In genomic region chr3:129486057-129487035, GRCh38 we compare ENCODE assay signal across 12 cellular contexts. TPM values are rescaled to one million over a fixed set of nuclear protein-coding genes. Genes with fewer than 3 reads are reported as not detected.
DNase-seq lines count a peak whose midpoint lies in the region; ATAC-seq, FAIRE-seq and TF ChIP-seq lines count a peak whose summit lies in the region.
"Had no signal": no experiment of that assay in that cellular context is flagged by ENCODE, and none has a peak within 500 bp of the region (broad histone marks: within the 10 kb centered on the region; RNA-seq: fewer than 3 reads in every experiment).

No MANE protein-coding gene starts in this region.

- peak overlapping the region; percentile 14 to 58 (median 33) for H3K27ac ChIP-seq in right lobe of liver
- peak overlapping the region; percentile 80 for H3K27ac ChIP-seq in vagina

- no peaks in the 10 kb centered on the region for H3K36me3 ChIP-seq in bronchial epithelial cell (ENCODE audit: control insufficient read depth, insufficient read depth, low read length)
- no peaks in the 10 kb centered on the region for H3K36me3 ChIP-seq in right lobe of liver
- H3K36me3 ChIP-seq in vagina: no peaks in the 10 kb centered on the region
- H3K36me3 ChIP-seq: BE2C had no signal

- POLR2A ChIA-PET in activated CD4-positive, alpha-beta T cell treated with anti-CD3 and anti-CD28 coated beads for 36 hours (lab: Charles Lee): no interaction called here

- CTCF ChIA-PET in activated CD4-positive, alpha-beta T cell treated with anti-CD3 and anti-CD28 coated beads for 36 hours (lab: Charles Lee): interaction anchor here (0.6 to 1.3 kb wide), 9 partner anchors 13 to 1259 kb away, joined by 3 to 4 read pairs (median 3); no protein-coding TSS in a partner anchor

- FAIRE-seq in bronchial epithelial cell (lab: Jason Lieb, UNC): no peak

- TF ChIP-seq CTCF in bronchial epithelial cell (IDR thresholded peaks at IDR 0.05; ENCODE audit: insufficient read depth, low read length, severe bottlenecking) (no peak), right lobe of liver (IDR thresholded peaks at IDR 0.05) (no peak), vagina (IDR thresholded peaks at IDR 0.05) (no peak)

- no peaks in the 10 kb centered on the region for H3K9me3 Mint-ChIP-seq in activated CD4-positive, alpha-beta T cell treated with anti-CD3 and anti-CD28 coated beads for 36 hours (ENCODE audit: low read depth)
- H3K9me3 Mint-ChIP-seq in T-helper 2 cell treated with Interferon-gamma antibody and Interleukin-4, amounts not matched to agents 5 μg/mL and 100 μg/mL, for 36 hours: no peaks in the 10 kb centered on the region
- H3K9me3 Mint-ChIP-seq: stimulated activated memory B cell treated with anti-CD40 and anti-IgM and Interleukin-4, amounts not matched to agents 10 μg/mL and 1 μg/mL and 100 μg/mL, for 72 hours had no signal

- no peaks in the 10 kb centered on the region for H3K27me3 Mint-ChIP-seq in activated CD4-positive, alpha-beta T cell treated with anti-CD3 and anti-CD28 coated beads for 36 hours
- no peaks in the 10 kb centered on the region for H3K27me3 Mint-ChIP-seq in T-helper 2 cell treated with Interferon-gamma antibody and Interleukin-4, amounts not matched to agents 5 μg/mL and 100 μg/mL, for 36 hours (ENCODE audit: low read depth)
- H3K27me3 Mint-ChIP-seq: stimulated activated memory B cell treated with anti-CD40 and anti-IgM and Interleukin-4, amounts not matched to agents 10 μg/mL and 1 μg/mL and 100 μg/mL, for 72 hours had no signal

- H3K4me1 ChIP-seq in right lobe of liver (peaks cover 0 to 22% (median 4%) of the 10 kb centered on the region in 4 donors), vagina (peaks cover 31% of the 10 kb centered on the region)

- H3K27ac Mint-ChIP-seq in activated CD4-positive, alpha-beta T cell treated with anti-CD3 and anti-CD28 coated beads for 36 hours: peak overlapping the region; percentile 4
- no peak overlapping the region for H3K27ac Mint-ChIP-seq in T-helper 2 cell treated with Interferon-gamma antibody and Interleukin-4, amounts not matched to agents 5 μg/mL and 100 μg/mL, for 36 hours
- H3K27ac Mint-ChIP-seq: stimulated activated memory B cell treated with anti-CD40 and anti-IgM and Interleukin-4, amounts not matched to agents 10 μg/mL and 1 μg/mL and 100 μg/mL, for 72 hours had no signal

- peaks cover 10% of the 10 kb centered on the region for H3K4me1 Mint-ChIP-seq in activated CD4-positive, alpha-beta T cell treated with anti-CD3 and anti-CD28 coated beads for 36 hours
- H3K4me1 Mint-ChIP-seq in T-helper 2 cell treated with Interferon-gamma antibody and Interleukin-4, amounts not matched to agents 5 μg/mL and 100 μg/mL, for 36 hours (ENCODE audit: low read depth): peaks cover 5% of the 10 kb centered on the region

- H3K27me3 ChIP-seq in bronchial epithelial cell (ENCODE audit: control insufficient read depth, insufficient read depth, low read length): no peaks in the 10 kb centered on the region
- no peaks in the 10 kb centered on the region for H3K27me3 ChIP-seq in right lobe of liver
- H3K27me3 ChIP-seq in vagina: no peaks in the 10 kb centered on the region
- H3K27me3 ChIP-seq: BE2C had no signal

- intact Hi-C loops in activated CD4-positive, alpha-beta T cell treated with anti-CD3 and anti-CD28 coated beads for 36 hours (cut with DNase I, micrococcal nuclease): no loop called here
- intact Hi-C loops in right lobe of liver (cut with DNase I) (loop anchor here (10.0 kb wide), 1 partner anchor 128 kb away; no protein-coding TSS in a partner anchor), vagina (cut with DNase I) (loop anchor here (10.0 kb wide), 1 partner anchor 338 kb away; no protein-coding TSS in a partner anchor)

- H3K9me3 ChIP-seq in right lobe of liver (no peaks in the 10 kb centered on the region), vagina (no peaks in the 10 kb centered on the region)
- H3K9me3 ChIP-seq: BE2C had no signal

- TF ChIP-seq POLR2A in right lobe of liver (IDR thresholded peaks at IDR 0.05): no peak
- TF ChIP-seq POLR2A in vagina (IDR thresholded peaks at IDR 0.05): no peak

- no peak for DNase-seq in activated CD4-positive, alpha-beta T cell treated with anti-CD3 and anti-CD28 coated beads for 36 hours
- DNase-seq in activated CD4-positive, alpha-beta T cell treated with anti-CD3 and anti-CD28 coated beads for 4 hours: no peak
- DNase-seq in bronchial epithelial cell (ENCODE audit: low read depth) (peak; percentile 47), right lobe of liver (no peak), vagina (ENCODE audit: extremely low spot score in 2 of 2) (no peak), superior temporal gyrus (ENCODE audit: extremely low spot score) (no peak), NCI-H2029 treated with DMSO at 0.1 percent for 48 hours (lab: John Stamatoyannopoulos, UW) (no peak)
- no peak for DNase-seq in T-helper 2 cell treated with Interferon-gamma antibody and Interleukin-4, amounts not matched to agents 5 μg/mL and 100 μg/mL, for 36 hours (ENCODE audit: low spot score)
- DNase-seq: BE2C, KG1 had no signal

- H3K4me3 Mint-ChIP-seq in activated CD4-positive, alpha-beta T cell treated with anti-CD3 and anti-CD28 coated beads for 36 hours: no peak overlapping the region
- H3K4me3 Mint-ChIP-seq in T-helper 2 cell treated with Interferon-gamma antibody and Interleukin-4, amounts not matched to agents 5 μg/mL and 100 μg/mL, for 36 hours: no peak overlapping the region
- H3K4me3 Mint-ChIP-seq: stimulated activated memory B cell treated with anti-CD40 and anti-IgM and Interleukin-4, amounts not matched to agents 10 μg/mL and 1 μg/mL and 100 μg/mL, for 72 hours had no signal

- no peaks in the 10 kb centered on the region for H3K36me3 Mint-ChIP-seq in activated CD4-positive, alpha-beta T cell treated with anti-CD3 and anti-CD28 coated beads for 36 hours (ENCODE audit: low read depth)
- H3K36me3 Mint-ChIP-seq in T-helper 2 cell treated with Interferon-gamma antibody and Interleukin-4, amounts not matched to agents 5 μg/mL and 100 μg/mL, for 36 hours (ENCODE audit: low read depth): peaks cover 4% of the 10 kb centered on the region

- 61% methylated on average over 3 of the region's 6 CpGs for WGBS in right lobe of liver (ENCODE audit: insufficient coverage, low coverage, low lambda C conversion rate, missing lambda C conversion rate)

- no peak for ATAC-seq in activated CD4-positive, alpha-beta T cell treated with anti-CD3 and anti-CD28 coated beads for 36 hours
- no peak for ATAC-seq in right lobe of liver
- ATAC-seq: stimulated activated memory B cell treated with anti-CD40 and anti-IgM and Interleukin-4, amounts not matched to agents 10 μg/mL and 1 μg/mL and 100 μg/mL, for 72 hours had no signal

- H3K4me3 ChIP-seq in bronchial epithelial cell (ENCODE audit: low read depth, low read length): no peak overlapping the region
- no peak overlapping the region for H3K4me3 ChIP-seq in right lobe of liver
- H3K4me3 ChIP-seq in vagina: no peak overlapping the region

RNA-seq across cellular contexts. Expression of gene RHO, which starts 42.1 kb away (rescaled TPM):
- total RNA-seq in activated CD4-positive, alpha-beta T cell treated with anti-CD3 and anti-CD28 coated beads for 36 hours: not detected
- total RNA-seq in bronchial epithelial cell: not detected in 2 replicates
- total RNA-seq in right lobe of liver: not detected
- not detected for total RNA-seq in vagina
- total RNA-seq: T-helper 2 cell treated with Interferon-gamma antibody and Interleukin-4, amounts not matched to agents 100 ng/mL and 5 ng/mL, for 36 hours had no signal

RNA-seq across cellular contexts. Expression of gene IFT122, which starts 46.3 kb away (rescaled TPM):
- total RNA-seq in activated CD4-positive, alpha-beta T cell treated with anti-CD3 and anti-CD28 coated beads for 36 hours: 10 to 100 TPM; 18.4 to 22.6 TPM
- total RNA-seq in bronchial epithelial cell (5.9 and 10.0 TPM in 2 replicates), right lobe of liver (10 to 100 TPM in 4 of 6 experiments, 1 to 10 TPM in 2; 7.1 to 16.8 (median 11.5) TPM), vagina (33.4 TPM)

RNA-seq across cellular contexts. Expression of gene MBD4, which starts 46.6 kb away (rescaled TPM):
- 10 to 100 TPM; 51.3 to 52.4 TPM for total RNA-seq in activated CD4-positive, alpha-beta T cell treated with anti-CD3 and anti-CD28 coated beads for 36 hours
- total RNA-seq in bronchial epithelial cell (11.3 and 24.5 TPM in 2 replicates), right lobe of liver (10 to 100 TPM; 16.9 to 26.1 (median 25.3) TPM), vagina (32.4 TPM)

RNA-seq across cellular contexts. Expression of gene H1-8, which starts 56.6 kb away (rescaled TPM):
- not detected for total RNA-seq in activated CD4-positive, alpha-beta T cell treated with anti-CD3 and anti-CD28 coated beads for 36 hours
- total RNA-seq in bronchial epithelial cell: not detected in 2 replicates
- total RNA-seq in right lobe of liver: not detected
- not detected for total RNA-seq in vagina
- total RNA-seq: T-helper 2 cell treated with Interferon-gamma antibody and Interleukin-4, amounts not matched to agents 100 ng/mL and 5 ng/mL, for 36 hours had no signal

RNA-seq across cellular contexts. Expression of gene EFCAB12, which starts 57.9 kb away (rescaled TPM):
- total RNA-seq in activated CD4-positive, alpha-beta T cell treated with anti-CD3 and anti-CD28 coated beads for 36 hours: under 1 TPM; 0.56 to 0.73 TPM
- total RNA-seq in bronchial epithelial cell (not detected in 2 replicates), right lobe of liver (1 to 10 TPM in 5 of 6 experiments, under 1 TPM in 1; 0.26 to 4.7 (median 2.0) TPM), vagina (not detected)

Comparison
In these comparisons a context has a peak if more than half of its experiments do, and no peak if none do; other contexts are left out.
1. intact Hi-C loops: an anchor here in right lobe of liver (10.0 kb wide) and vagina (10.0 kb wide); none called in activated CD4-positive, alpha-beta T cell treated with anti-CD3 and anti-CD28 coated beads for 36 hours.